In genomic region chr6:38387461-38387860, GRCh38 we compare ENCODE assay signal across 1 cellular context.
TF ChIP-seq lines count a peak whose summit lies in the region.

No MANE protein-coding gene starts in this region.

TF ChIP-seq in K562, 482 proteins besides CTCF, POLR2A, EP300 and RAD21:
- no peak for TF ChIP-seq HOMEZ (CRISPR knock-in tag; IDR thresholded peaks at IDR 0.05)
- TF ChIP-seq C11orf30 (IDR thresholded peaks at IDR 0.05; ENCODE audit: low read depth) = peak; percentile 34; the same call in 1 of the 2 replicates
